In the genomic region with DNA sequence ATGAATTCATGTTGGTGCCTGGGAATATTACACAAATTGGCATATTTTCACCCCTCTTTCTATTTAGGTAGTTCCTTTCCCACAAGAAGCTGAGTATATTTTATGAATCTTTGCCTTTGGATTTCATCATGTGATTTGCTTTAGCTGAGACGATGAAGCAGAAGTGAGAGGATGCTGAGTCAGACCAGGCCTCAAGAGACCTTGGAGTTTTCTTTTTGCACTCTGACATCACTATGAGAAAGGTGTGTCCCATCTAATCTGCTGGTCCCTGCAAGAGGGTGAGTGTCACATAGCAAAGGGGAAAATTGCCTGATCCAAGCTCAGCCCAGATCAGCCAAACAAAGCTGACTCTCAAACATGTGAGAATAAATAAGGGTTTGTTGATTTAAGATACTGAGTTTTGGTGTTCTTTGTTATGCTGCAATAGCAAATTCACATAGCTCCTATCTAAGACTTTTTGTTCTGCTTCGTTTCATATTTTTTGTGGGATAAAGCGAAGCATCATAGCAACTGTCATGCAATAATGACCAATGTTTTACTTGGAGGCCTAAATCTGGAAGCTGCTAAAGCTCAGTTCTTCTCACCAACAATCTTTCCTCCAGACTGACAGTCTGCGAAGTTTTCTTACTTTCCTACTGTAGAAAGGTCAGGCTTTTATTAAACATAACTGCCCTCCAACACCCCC, we compare ENCODE assay signal across 13 cellular contexts.
DNase-seq lines count a peak whose midpoint lies in the region; ATAC-seq, FAIRE-seq and TF ChIP-seq lines count a peak whose summit lies in the region.
"Had no signal": no experiment of that assay in that cellular context is flagged by ENCODE, and none has a peak within 500 bp of the region (broad histone marks: within the 10 kb centered on the region; RNA-seq: fewer than 3 reads in every experiment).

No MANE protein-coding gene starts in this region.

- CTCF ChIA-PET in GM12878 (lab: Yijun Ruan, JAX): no interaction called here

- H3K79me2 ChIP-seq in GM12878 (ENCODE audit: control insufficient read depth, insufficient read depth, low read length): no peaks in the 10 kb centered on the region

- SMC1A ChIA-PET in GM12878 (lab: Charles Lee; ENCODE audit: uncharacterized antibody, unreplicated experiment): no interaction called here

- POLR2A ChIA-PET in GM12878 (lab: Charles Lee): no interaction called here

- H3K27me3 ChIP-seq in GM12878 (replicated peaks in 1 of 2; ENCODE audit: control insufficient read depth in 2 of 2, insufficient read depth in 2 of 2, low read length in 1 of 2) (no peaks in the 10 kb centered on the region), pancreas (no peaks in the 10 kb centered on the region)

- H3K4me3 ChIP-seq in GM12878 (no peak overlapping the region), pancreas (no peak overlapping the region)

- no peak for TF ChIP-seq RAD21 in GM12878 (IDR thresholded peaks at IDR 0.05; ENCODE audit: insufficient read depth, low read depth, low read length)

- H3K4me2 ChIP-seq in GM12878 (ENCODE audit: control insufficient read depth, insufficient read depth): no peak overlapping the region

- H3K36me3 ChIP-seq in GM12878 (ENCODE audit: control insufficient read depth in 2 of 2, insufficient read depth in 2 of 2, low read length in 1 of 2): no peaks in the 10 kb centered on the region
- no peaks in the 10 kb centered on the region for H3K36me3 ChIP-seq in pancreas

- H3K9ac ChIP-seq in GM12878 (ENCODE audit: control insufficient read depth, insufficient read depth, low read length): no peak overlapping the region

- no peaks in the 10 kb centered on the region for H3K4me1 Mint-ChIP-seq in nephron progenitor cell
- H3K4me1 Mint-ChIP-seq: naive B cell had no signal

- no peak overlapping the region for H3K27ac Mint-ChIP-seq in nephron progenitor cell
- H3K27ac Mint-ChIP-seq: naive B cell; T-helper 1 cell treated with Interleukin-12 subunit alpha and Interleukin-12 subunit beta and Interleukin-4 antibody, amounts not matched to agents 30 μg/mL and 1 μg/mL, for 36 hours had no signal

- no peaks in the 10 kb centered on the region for H3K36me3 Mint-ChIP-seq in nephron progenitor cell (ENCODE audit: low read depth)
- H3K36me3 Mint-ChIP-seq: naive B cell had no signal

- BruUV-seq in GM12878 (replicated peaks; lab: Mats Ljungman, UMichigan): no TSS peak

- no peak overlapping the region for H3K27ac ChIP-seq in GM12878 (ENCODE audit: control insufficient read depth, insufficient read depth)
- H3K27ac ChIP-seq in pancreas: no peak overlapping the region

- no peaks in the 10 kb centered on the region for H4K20me1 ChIP-seq in GM12878 (ENCODE audit: control insufficient read depth, insufficient read depth)

- no peak overlapping the region for H3K4me3 Mint-ChIP-seq in nephron progenitor cell
- H3K4me3 Mint-ChIP-seq: T-helper 1 cell treated with Interleukin-12 subunit alpha and Interleukin-12 subunit beta and Interleukin-4 antibody, amounts not matched to agents 30 μg/mL and 1 μg/mL, for 36 hours had no signal

- H3K4me1 ChIP-seq in GM12878 (ENCODE audit: control insufficient read depth, insufficient read depth, low read length) (no peaks in the 10 kb centered on the region), pancreas (no peaks in the 10 kb centered on the region)

- H3K27me3 Mint-ChIP-seq in nephron progenitor cell (ENCODE audit: low read depth, poor library complexity): peaks cover 6% of the 10 kb centered on the region
- H3K27me3 Mint-ChIP-seq: naive B cell had no signal

- TF ChIP-seq CTCF in GM12878 (IDR thresholded peaks at IDR 0.05 in 2 of 3, conservative IDR thresholded peaks at IDR 0.05 in 1 of 3; ENCODE audit: control insufficient read depth in 2 of 3, extremely low read depth in 1 of 3, insufficient read depth in 1 of 3, low read depth in 3 of 3, low read length in 3 of 3) (no peak), pancreas (IDR thresholded peaks at IDR 0.05) (no peak), nephron progenitor cell (IDR thresholded peaks at IDR 0.05) (no peak)

- DNase-seq in GM12878 (ENCODE audit: low read depth, low spot score) (no peak), pancreas (no peak), nephron progenitor cell (no peak), cerebellar nuclear complex (lab: John Stamatoyannopoulos, UW) (no peak), anterior cingulate cortex (lab: John Stamatoyannopoulos, UW) (no peak)
- DNase-seq: activated T-cell treated with anti-CD3 and anti-CD28 coated beads, Interleukin-2, amount 50 U/mL, for 1 hour; hypothalamus; naive B cell; stimulated activated CD4-positive, alpha-beta T cell treated with anti-CD3 and anti-CD28 coated beads, Interleukin-4, amount 100 ng/mL, for 1 hour had no signal

- intact Hi-C loops in GM12878 (cut with micrococcal nuclease; ENCODE audit: unreplicated experiment) (no loop called here), pancreas (cut with DNase I) (no loop called here)

- WGBS in GM12878 (ENCODE audit: insufficient coverage, insufficient replicate concordance, low lambda C conversion rate, missing lambda C conversion rate): 10% methylated on average over 4 of the region's 4 CpGs
- WGBS in pancreas, 2 donors: 50 to 56% methylated on average over 4 of the region's 4 CpGs

- FAIRE-seq in GM12878 (lab: Jason Lieb, UNC): peak; percentile 52
- no peak for FAIRE-seq in pancreas (lab: Jason Lieb, UNC)
- FAIRE-seq: colon had no signal

- ATAC-seq in GM21390 (IDR thresholded peaks at IDR 0.05; ENCODE audit: unreplicated experiment): peak; percentile 87
- ATAC-seq in HG03135 (IDR thresholded peaks at IDR 0.05; ENCODE audit: unreplicated experiment): peak; percentile 69
- peak; percentile 97 for ATAC-seq in GM12878
- peak; percentile 21 to 51 (median 32) for ATAC-seq in pancreas

- no peaks in the 10 kb centered on the region for H3K9me3 ChIP-seq in GM12878 (replicated peaks; ENCODE audit: control insufficient read depth, insufficient read depth, low read length)
- no peaks in the 10 kb centered on the region for H3K9me3 ChIP-seq in pancreas

- TF ChIP-seq EP300 in GM12878 (IDR thresholded peaks at IDR 0.05; ENCODE audit: borderline replicate concordance in 1 of 2, control insufficient read depth in 1 of 2, low read depth in 2 of 2, low read length in 2 of 2): no peak

- in situ Hi-C loops in GM12878 (cut with MboI): no loop called here

- no peaks in the 10 kb centered on the region for H3K9me3 Mint-ChIP-seq in nephron progenitor cell
- H3K9me3 Mint-ChIP-seq: T-helper 1 cell treated with Interleukin-12 subunit alpha and Interleukin-12 subunit beta and Interleukin-4 antibody, amounts not matched to agents 30 μg/mL and 1 μg/mL, for 36 hours had no signal

- no peak overlapping the region for H2AFZ ChIP-seq in GM12878 (ENCODE audit: control insufficient read depth, low read depth, low read length)

- RAD21 ChIA-PET in GM12878 (lab: Charles Lee; ENCODE audit: unreplicated experiment): no interaction called here

- no peak for TF ChIP-seq POLR2A in GM12878 (IDR thresholded peaks at IDR 0.05; ENCODE audit: low read depth, low read length)

TF ChIP-seq in GM12878, 131 proteins besides CTCF, POLR2A, EP300 and RAD21 (continues in another document):
- 0 out of 2 replicates have a peak, but pooled peaks have one; percentile 27 for TF ChIP-seq BCL11A (IDR thresholded peaks at IDR 0.05; ENCODE audit: low read depth, low read length)
- TF ChIP-seq FOS (IDR thresholded peaks at IDR 0.05; ENCODE audit: borderline replicate concordance, extremely low read depth, insufficient read length): no peak
- peak; percentile 71; the same call in 1 of the 2 replicates for TF ChIP-seq IRF4 (IDR thresholded peaks at IDR 0.05; ENCODE audit: low read depth, low read length)
- peak; percentile 40 to 60 for TF ChIP-seq IKZF2 (IDR thresholded peaks at IDR 0.05)
- no peak for TF ChIP-seq EZH2 (IDR thresholded peaks at IDR 0.05; ENCODE audit: borderline replicate concordance, control insufficient read depth, low read depth, low read length)
- TF ChIP-seq, protein P1, sequence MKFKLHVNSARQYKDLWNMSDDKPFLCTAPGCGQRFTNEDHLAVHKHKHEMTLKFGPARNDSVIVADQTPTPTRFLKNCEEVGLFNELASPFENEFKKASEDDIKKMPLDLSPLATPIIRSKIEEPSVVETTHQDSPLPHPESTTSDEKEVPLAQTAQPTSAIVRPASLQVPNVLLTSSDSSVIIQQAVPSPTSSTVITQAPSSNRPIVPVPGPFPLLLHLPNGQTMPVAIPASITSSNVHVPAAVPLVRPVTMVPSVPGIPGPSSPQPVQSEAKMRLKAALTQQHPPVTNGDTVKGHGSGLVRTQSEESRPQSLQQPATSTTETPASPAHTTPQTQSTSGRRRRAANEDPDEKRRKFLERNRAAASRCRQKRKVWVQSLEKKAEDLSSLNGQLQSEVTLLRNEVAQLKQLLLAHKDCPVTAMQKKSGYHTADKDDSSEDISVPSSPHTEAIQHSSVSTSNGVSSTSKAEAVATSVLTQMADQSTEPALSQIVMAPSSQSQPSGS (IDR thresholded peaks at IDR 0.05; ENCODE audit: low read length): 0 out of 2 replicates have a peak, but pooled peaks have one; percentile 19
- no peak for TF ChIP-seq ATF7 (IDR thresholded peaks at IDR 0.05; ENCODE audit: low read depth)
- TF ChIP-seq JUNB (IDR thresholded peaks at IDR 0.05): peak; percentile 66
- TF ChIP-seq EED (IDR thresholded peaks at IDR 0.05; ENCODE audit: low read depth): 0 out of 2 replicates have a peak, but pooled peaks have one; percentile 28
- peak; percentile 73 for TF ChIP-seq SPI1 (IDR thresholded peaks at IDR 0.05; ENCODE audit: borderline replicate concordance, insufficient read depth, low read depth, low read length)
- TF ChIP-seq, protein P2, sequence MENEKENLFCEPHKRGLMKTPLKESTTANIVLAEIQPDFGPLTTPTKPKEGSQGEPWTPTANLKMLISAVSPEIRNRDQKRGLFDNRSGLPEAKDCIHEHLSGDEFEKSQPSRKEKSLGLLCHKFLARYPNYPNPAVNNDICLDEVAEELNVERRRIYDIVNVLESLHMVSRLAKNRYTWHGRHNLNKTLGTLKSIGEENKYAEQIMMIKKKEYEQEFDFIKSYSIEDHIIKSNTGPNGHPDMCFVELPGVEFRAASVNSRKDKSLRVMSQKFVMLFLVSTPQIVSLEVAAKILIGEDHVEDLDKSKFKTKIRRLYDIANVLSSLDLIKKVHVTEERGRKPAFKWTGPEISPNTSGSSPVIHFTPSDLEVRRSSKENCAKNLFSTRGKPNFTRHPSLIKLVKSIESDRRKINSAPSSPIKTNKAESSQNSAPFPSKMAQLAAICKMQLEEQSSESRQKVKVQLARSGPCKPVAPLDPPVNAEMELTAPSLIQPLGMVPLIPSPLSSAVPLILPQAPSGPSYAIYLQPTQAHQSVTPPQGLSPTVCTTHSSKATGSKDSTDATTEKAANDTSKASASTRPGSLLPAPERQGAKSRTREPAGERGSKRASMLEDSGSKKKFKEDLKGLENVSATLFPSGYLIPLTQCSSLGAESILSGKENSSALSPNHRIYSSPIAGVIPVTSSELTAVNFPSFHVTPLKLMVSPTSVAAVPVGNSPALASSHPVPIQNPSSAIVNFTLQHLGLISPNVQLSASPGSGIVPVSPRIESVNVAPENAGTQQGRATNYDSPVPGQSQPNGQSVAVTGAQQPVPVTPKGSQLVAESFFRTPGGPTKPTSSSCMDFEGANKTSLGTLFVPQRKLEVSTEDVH (IDR thresholded peaks at IDR 0.05; ENCODE audit: low read depth, partially characterized antibody): no peak
- no peak for TF ChIP-seq KLF5 (IDR thresholded peaks at IDR 0.05; ENCODE audit: partially characterized antibody)

Comparison
In these comparisons a context has a peak if more than half of its experiments do, and no peak if none do; other contexts are left out.
1. ATAC-seq: peak in every context shown above with its lines; median percentile 97 in GM12878; 87 in GM21390; 69 in HG03135; 32 in pancreas.